ENCODE assay signal across 1 cellular context in genomic region chr1:110645962-110646735, GRCh38.
TF ChIP-seq lines count a peak whose summit lies in the region.

No MANE protein-coding gene starts in this region.

TF ChIP-seq in IMR-90, 13 proteins besides CTCF, POLR2A, EP300 and RAD21 (continued from another document):
- TF ChIP-seq USF2 (IDR thresholded peaks at IDR 0.05; ENCODE audit: low read depth, low read length) = peak; percentile 33; the same call in 1 of the 2 replicates
TF ChIP-seq in IMR-90: peak in this region for 1.
